In the genomic region with DNA sequence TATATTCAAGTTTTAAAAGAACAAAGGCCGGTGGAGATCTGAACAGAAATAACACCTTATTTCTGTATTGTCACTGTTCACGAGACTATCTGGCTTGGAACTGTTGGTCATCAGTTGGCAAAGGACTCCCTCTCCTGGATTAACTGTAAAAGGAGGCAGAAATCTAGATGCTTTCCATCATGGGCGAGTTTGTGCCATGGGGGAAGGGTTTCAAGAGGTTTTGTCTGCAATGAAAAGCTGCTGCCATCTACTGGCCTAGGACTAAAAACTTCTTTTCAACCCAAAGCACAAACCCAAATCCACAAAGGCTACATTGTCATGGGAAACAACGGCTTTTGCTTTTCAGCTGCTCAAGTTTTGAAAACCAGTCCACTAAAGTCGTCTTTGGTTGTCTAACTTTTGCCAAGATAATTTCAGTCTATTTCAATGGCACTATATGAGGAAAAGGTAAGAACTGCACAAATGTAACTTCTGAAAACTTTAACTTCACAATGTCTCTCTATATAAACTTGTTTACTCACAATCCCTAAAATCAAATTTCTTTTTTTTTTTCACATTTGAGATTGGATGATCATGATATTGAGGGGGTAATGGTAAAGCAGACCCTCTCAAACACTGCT, we compare ENCODE assay signal across 8 cellular contexts.
DNase-seq lines count a peak whose midpoint lies in the region; ATAC-seq, FAIRE-seq and TF ChIP-seq lines count a peak whose summit lies in the region.

No MANE protein-coding gene starts in this region.

- no peaks in the 10 kb centered on the region; the same call in 1 of the 2 replicates for H3F3A ChIP-seq in MM.1S (ENCODE audit: insufficient read depth, low read length)

- H3K4me3 ChIP-seq in MM.1S (ENCODE audit: low read length) (no peak overlapping the region), osteoblast (ENCODE audit: insufficient read depth, low read length) (no peak overlapping the region), aorta (ENCODE audit: low read length in 2 of 2) (no peak overlapping the region)

- H3K36me3 ChIP-seq in MM.1S (replicated peaks; ENCODE audit: insufficient read depth, low read length) (no peaks in the 10 kb centered on the region), osteoblast (ENCODE audit: insufficient read depth, low read length) (no peaks in the 10 kb centered on the region), aorta (ENCODE audit: control insufficient read depth in 1 of 2, insufficient read depth in 2 of 2, low read length in 1 of 2) (no peaks in the 10 kb centered on the region)

- no peaks in the 10 kb centered on the region for H4K20me1 ChIP-seq in MM.1S (ENCODE audit: insufficient read depth, low read length)
- H4K20me1 ChIP-seq in osteoblast (ENCODE audit: insufficient read depth, low read length) = no peaks in the 10 kb centered on the region

- H3K27me3 ChIP-seq in MM.1S (replicated peaks; ENCODE audit: insufficient read depth, low read length) = peaks cover 5% of the 10 kb centered on the region; the same call in 1 of the 2 replicates
- no peaks in the 10 kb centered on the region for H3K27me3 ChIP-seq in osteoblast (ENCODE audit: insufficient read depth, low read length)
- no peaks in the 10 kb centered on the region for H3K27me3 ChIP-seq in aorta (ENCODE audit: control insufficient read depth in 1 of 2, insufficient read depth in 2 of 2, low read length in 1 of 2)

- intact Hi-C loops in aorta (cut with DNase I) = loop anchor here (5.0 kb wide), 1 partner anchor 300 kb away; no protein-coding TSS in a partner anchor

- peak; percentile 67 for ATAC-seq in aorta (ENCODE audit: low FRiP score)

- H3K27ac ChIP-seq in MM.1S (ENCODE audit: low read length) (no peak overlapping the region), osteoblast (ENCODE audit: low read depth, low read length) (no peak overlapping the region), aorta (ENCODE audit: low read depth in 1 of 2, low read length in 2 of 2) (no peak overlapping the region)

- H3K9me3 ChIP-seq in MM.1S (replicated peaks; ENCODE audit: insufficient read depth, low read length) (no peaks in the 10 kb centered on the region), osteoblast (ENCODE audit: low read depth, low read length) (no peaks in the 10 kb centered on the region), aorta (ENCODE audit: control insufficient read depth, low read length) (no peaks in the 10 kb centered on the region)

- in situ Hi-C loops in GM13976 (cut with MboI; ENCODE audit: low sequenced_read_pairs, unreplicated experiment) = loop anchor here (10.0 to 25.0 kb wide), 3 partner anchors 293 to 780 kb away; no protein-coding TSS in a partner anchor

- no peak overlapping the region for H3K9ac ChIP-seq in MM.1S (ENCODE audit: low read length)

- no peaks in the 10 kb centered on the region for H3K4me1 ChIP-seq in MM.1S (ENCODE audit: low read length)
- H3K4me1 ChIP-seq in osteoblast (ENCODE audit: insufficient read depth, low read length) = no peaks in the 10 kb centered on the region
- H3K4me1 ChIP-seq in aorta (ENCODE audit: control insufficient read depth in 1 of 2, insufficient read depth in 2 of 2, low read length in 2 of 2) = no peaks in the 10 kb centered on the region

- FAIRE-seq in A204.1 (lab: Jason Lieb, UNC) = peak; percentile 99

- peak; percentile 22 for DNase-seq in GM13976 (ENCODE audit: low spot score)
- DNase-seq in MM.1S = peak; percentile 82
- DNase-seq in RKO (ENCODE audit: low spot score) = peak; percentile 96
- peak; percentile 33 for DNase-seq in activated naive CD4-positive, alpha-beta T cell treated with Interleukin-2 at 50 U/mL for 16 hours
- peak; percentile 92 for DNase-seq in foreskin melanocyte
- peak; percentile 76 for DNase-seq in osteoblast (ENCODE audit: insufficient read length, low spot score, missing footprints)
- peak in 1 of 2 donors; percentile 48 for DNase-seq in aorta

- H3K79me2 ChIP-seq in MM.1S (ENCODE audit: low read length) (no peaks in the 10 kb centered on the region), osteoblast (ENCODE audit: insufficient read depth, low read length) (no peaks in the 10 kb centered on the region)

- 9 to 11% methylated on average over 5 of the region's 5 CpGs for WGBS in aorta, 2 donors

- TF ChIP-seq CTCF in GM13976 (IDR thresholded peaks at IDR 0.05; ENCODE audit: borderline replicate concordance, control extremely low read depth, extremely low read depth, insufficient read depth, missing control alignments) (peak; percentile 58), MM.1S (IDR thresholded peaks at IDR 0.05; ENCODE audit: low read length) (peak; percentile 74), osteoblast (IDR thresholded peaks at IDR 0.05; ENCODE audit: extremely low read depth, low read depth, low read length) (peak; percentile 96)

- no peak overlapping the region for H3K4me2 ChIP-seq in MM.1S (ENCODE audit: low read depth, low read length)
- peak overlapping the region; percentile 25 for H3K4me2 ChIP-seq in osteoblast (ENCODE audit: insufficient read depth, low read length)

- no peaks in the 10 kb centered on the region for H3K9me2 ChIP-seq in MM.1S (replicated peaks; ENCODE audit: insufficient read depth, low read length)

- H2AFZ ChIP-seq in MM.1S (ENCODE audit: low read length) (no peak overlapping the region), osteoblast (ENCODE audit: low read length) (peak overlapping the region; percentile 26)
